18 cellular contexts compared by ENCODE assay signal in genomic region chr2:175001546-175001945, GRCh38.
"Had no signal": no experiment of that assay in that cellular context is flagged by ENCODE, and none has a peak within 500 bp of the region (broad histone marks: within the 10 kb centered on the region; RNA-seq: fewer than 3 reads in every experiment).

No MANE protein-coding gene starts in this region.

- H3K4me3 ChIP-seq: ascending aorta, mucosa of descending colon, smooth muscle cell, transverse colon had no signal

- H3K9me3 Mint-ChIP-seq: activated naive CD4-positive, alpha-beta T cell treated with anti-CD3 and anti-CD28 coated beads, Interleukin-2, amount 10 ng/mL, durations not matched to agents 7 days and 5 days; activated T-helper 2 cell treated with anti-CD3 and anti-CD28 coated beads, Interferon-gamma antibody, Interleukin-2, Interleukin-4, amounts not matched to agents 10 μg/mL and 5 μg/mL and 100 μg/mL, durations not matched to agents 14 hours and 24 hours and 36 hours; effector memory CD8-positive, alpha-beta T cell; natural killer cell had no signal

- H3K4me3 Mint-ChIP-seq: activated naive CD4-positive, alpha-beta T cell treated with anti-CD3 and anti-CD28 coated beads, Interleukin-2, amount 10 ng/mL, durations not matched to agents 7 days and 5 days; effector memory CD8-positive, alpha-beta T cell; natural killer cell had no signal

- H3K27me3 ChIP-seq: ascending aorta had no signal

- H3K4me1 Mint-ChIP-seq: natural killer cell had no signal

- H3K36me3 Mint-ChIP-seq: activated naive CD4-positive, alpha-beta T cell treated with anti-CD3 and anti-CD28 coated beads, Interleukin-2, amount 10 ng/mL, durations not matched to agents 7 days and 5 days; natural killer cell had no signal

- DNase-seq: activated CD4-positive, alpha-beta T cell treated with anti-CD3 and anti-CD28 coated beads, Interleukin-2, amount 50 U/mL, for 48 hours; activated naive CD4-positive, alpha-beta T cell treated with anti-CD3 and anti-CD28 coated beads, Interleukin-2, amount 10 ng/mL, durations not matched to agents 7 days and 5 days; activated T-cell treated with anti-CD3 and anti-CD28 coated beads, Interleukin-2, amount 50 U/mL, for 1 hour; dermis blood vessel endothelial cell; effector memory CD8-positive, alpha-beta T cell; hippocampal formation; mucosa of descending colon; natural killer cell; nucleus accumbens; right cardiac atrium; stimulated activated CD4-positive, alpha-beta T cell treated with anti-CD3 and anti-CD28 coated beads, Interleukin-4, amount 100 ng/mL, for 4 hours; stimulated activated CD8-positive, alpha-beta memory T cell treated with anti-CD3 and anti-CD28 coated beads, Interleukin-4, amount 100 ng/mL, for 48 hours; stimulated activated naive CD4-positive, alpha-beta T cell treated with Interleukin-2 at 50 U/mL for 16 hours; transverse colon; WERI-Rb-1 had no signal

- H3K27ac Mint-ChIP-seq: activated naive CD4-positive, alpha-beta T cell treated with anti-CD3 and anti-CD28 coated beads, Interleukin-2, amount 10 ng/mL, durations not matched to agents 7 days and 5 days; activated T-helper 2 cell treated with anti-CD3 and anti-CD28 coated beads, Interferon-gamma antibody, Interleukin-2, Interleukin-4, amounts not matched to agents 10 μg/mL and 5 μg/mL and 100 μg/mL, durations not matched to agents 14 hours and 24 hours and 36 hours; effector memory CD8-positive, alpha-beta T cell; natural killer cell had no signal

- H3K27ac ChIP-seq: ascending aorta, transverse colon, WERI-Rb-1 had no signal

- H3K36me3 ChIP-seq: ascending aorta, transverse colon had no signal

- H3K9me3 ChIP-seq: ascending aorta, mucosa of descending colon, transverse colon had no signal
